Comparison of ENCODE assay signal across 13 cellular contexts in the genomic region with DNA sequence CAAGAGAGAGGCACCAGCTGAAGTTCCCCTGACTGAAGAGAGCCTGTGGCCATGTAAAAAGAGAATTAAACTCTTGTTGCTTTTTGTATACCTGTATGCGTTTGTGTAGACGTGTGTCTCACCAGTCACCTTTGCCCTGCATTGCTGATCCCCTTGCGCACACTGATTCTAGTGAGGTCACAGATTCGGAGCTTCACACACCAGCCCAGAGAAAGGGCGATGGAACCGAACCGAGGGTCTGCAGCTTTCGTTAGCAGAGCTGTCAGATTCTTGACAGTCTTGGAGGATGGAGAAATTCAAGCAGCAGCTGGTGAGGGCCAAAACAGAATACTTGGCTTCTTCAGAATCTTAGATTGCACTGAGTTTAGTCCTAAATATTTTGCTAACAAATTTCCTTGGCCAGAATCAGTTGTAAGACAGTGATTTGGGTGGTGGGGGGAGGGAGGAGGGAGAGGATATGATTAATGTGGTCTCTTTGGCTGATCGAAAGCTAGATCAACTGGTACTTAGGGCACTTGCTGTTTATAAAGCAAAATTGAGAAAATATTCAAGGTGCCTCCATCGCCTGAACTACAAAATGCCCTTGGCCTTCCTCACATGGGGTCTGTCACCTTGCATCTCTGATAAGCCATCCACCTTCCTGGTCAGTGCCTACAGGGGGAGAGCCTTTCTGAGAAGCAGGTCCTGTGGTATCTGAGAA.
A peak's percentile ranks its signal among the peaks of the same experiment; 100 is the strongest.
DNase-seq lines count a peak whose midpoint lies in the region; ATAC-seq, FAIRE-seq and TF ChIP-seq lines count a peak whose summit lies in the region.
"Had no signal": no experiment of that assay in that cellular context is flagged by ENCODE, and none has a peak within 500 bp of the region (broad histone marks: within the 10 kb centered on the region; RNA-seq: fewer than 3 reads in every experiment).

No MANE protein-coding gene starts in this region.

- WGBS in endodermal cell (ENCODE audit: insufficient coverage in 1 of 2, insufficient read length in 1 of 2), 2 experiments: 93 to 95% methylated on average over 10 of the region's 10 CpGs
- WGBS in smooth muscle cell (ENCODE audit: low lambda C conversion rate): 86% methylated on average over 10 of the region's 10 CpGs

- intact Hi-C loops in PC-3 (cut with micrococcal nuclease): loop anchor here (2.0 kb wide), 1 partner anchor 28 kb away; no protein-coding TSS in a partner anchor

- DNase-seq in ELR (ENCODE audit: low read depth) (peak; percentile 8), PC-3 (peak; percentile 4), endodermal cell (no peak), smooth muscle cell (lab: John Stamatoyannopoulos, UW; ENCODE audit: unreplicated experiment) (no peak), NCI-H2196 (lab: John Stamatoyannopoulos, UW; ENCODE audit: unreplicated experiment) (no peak), HTR-8/SVneo (ENCODE audit: insufficient read length, low spot score) (no peak)
- DNase-seq: activated CD4-positive, alpha-beta T cell treated with anti-CD3 and anti-CD28 coated beads, Interleukin-2, amount 50 U/mL, for 1 hour; amniotic stem cell; NCI-H2227 treated with DMSO at 0.1 percent for 48 hours; pancreas; stimulated activated CD4-positive, alpha-beta T cell treated with anti-CD3 and anti-CD28 coated beads, Interleukin-2, amount 100 ng/mL, for 48 hours had no signal

- ATAC-seq in PC-3 (no peak), HG03039 (IDR thresholded peaks at IDR 0.05; ENCODE audit: unreplicated experiment) (no peak)

- POLR2A ChIA-PET in PC-3 (lab: Charles Lee; ENCODE audit: unreplicated experiment): interaction anchor here (0.5 kb wide), 1 partner anchor 224 kb away, joined by 6 read pairs; no protein-coding TSS in a partner anchor

- H3K9me3 ChIP-seq in PC-3 (ENCODE audit: low read length): no peaks in the 10 kb centered on the region
- H3K9me3 ChIP-seq in endodermal cell (ENCODE audit: control insufficient read depth, low read length): no peaks in the 10 kb centered on the region
- H3K9me3 ChIP-seq in smooth muscle cell (replicated peaks; ENCODE audit: low read depth): no peaks in the 10 kb centered on the region
- H3K9me3 ChIP-seq: pancreas, SJSA1 had no signal

- H3K4me3 Mint-ChIP-seq in endodermal cell: peak overlapping the region; percentile 42

- peaks cover 34% of the 10 kb centered on the region for H3K4me1 Mint-ChIP-seq in endodermal cell

- H3F3A ChIP-seq in PC-3 (ENCODE audit: low read length, unreplicated experiment) (no peaks in the 10 kb centered on the region), smooth muscle cell (ENCODE audit: low read depth) (peaks cover 9% of the 10 kb centered on the region)

- H3K36me3 ChIP-seq in PC-3 (ENCODE audit: low read depth, low read length): no peaks in the 10 kb centered on the region; the same call in 1 of the 2 replicates
- peaks cover 19% of the 10 kb centered on the region for H3K36me3 ChIP-seq in endodermal cell (ENCODE audit: control insufficient read depth, insufficient read depth, low read length)
- H3K36me3 ChIP-seq in smooth muscle cell (ENCODE audit: low read depth): no peaks in the 10 kb centered on the region
- H3K36me3 ChIP-seq: pancreas had no signal

- H3K4me1 ChIP-seq in PC-3 (ENCODE audit: insufficient read depth, low read length) (peaks cover 42% of the 10 kb centered on the region), endodermal cell (ENCODE audit: control insufficient read depth, insufficient read depth, low read length) (peaks cover 21% of the 10 kb centered on the region), smooth muscle cell (ENCODE audit: low read depth) (peaks cover 26% of the 10 kb centered on the region)

- CTCF ChIA-PET in PC-3 (lab: Charles Lee): no interaction called here

- no peaks in the 10 kb centered on the region for H3K9me3 Mint-ChIP-seq in endodermal cell

- H3K4me3 ChIP-seq in PC-3 (ENCODE audit: low read length) (no peak overlapping the region), endodermal cell (ENCODE audit: low read length) (no peak overlapping the region), smooth muscle cell (no peak overlapping the region)
- H3K4me3 ChIP-seq: SJSA1 had no signal

- no peaks in the 10 kb centered on the region for H3K79me2 ChIP-seq in PC-3 (ENCODE audit: low read length)
- H3K79me2 ChIP-seq in smooth muscle cell (ENCODE audit: low read depth): no peaks in the 10 kb centered on the region

- H3K9ac ChIP-seq in PC-3 (ENCODE audit: low read length): peak overlapping the region; percentile 72; the same call in 1 of the 2 replicates
- H3K9ac ChIP-seq in endodermal cell (ENCODE audit: extremely low read depth, low read length, poor library complexity, severe bottlenecking): no peak overlapping the region
- H3K9ac ChIP-seq in smooth muscle cell (ENCODE audit: low read depth): no peak overlapping the region

- H3K27ac Mint-ChIP-seq in endodermal cell: peak overlapping the region; percentile 97

- no peak overlapping the region for H2AFZ ChIP-seq in PC-3 (ENCODE audit: low read length)
- no peak overlapping the region for H2AFZ ChIP-seq in smooth muscle cell (ENCODE audit: low read depth)

- H3K9me2 ChIP-seq in PC-3 (replicated peaks; ENCODE audit: low read length): no peaks in the 10 kb centered on the region

- no peaks in the 10 kb centered on the region for H3K27me3 Mint-ChIP-seq in endodermal cell (ENCODE audit: insufficient read depth)

- no peaks in the 10 kb centered on the region for H4K20me1 ChIP-seq in PC-3 (ENCODE audit: low read length)
- no peaks in the 10 kb centered on the region for H4K20me1 ChIP-seq in smooth muscle cell (ENCODE audit: low read depth)

- peaks cover 67% of the 10 kb centered on the region for H3K36me3 Mint-ChIP-seq in endodermal cell (ENCODE audit: low read depth)

- no TSS peak for BruUV-seq in PC-3 (replicated peaks; lab: Mats Ljungman, UMichigan)

- H3K27me3 ChIP-seq in PC-3 (ENCODE audit: low read length) (no peaks in the 10 kb centered on the region), endodermal cell (ENCODE audit: control insufficient read depth, insufficient read depth, low read length, poor library complexity, severe bottlenecking) (no peaks in the 10 kb centered on the region), smooth muscle cell (ENCODE audit: low read depth) (no peaks in the 10 kb centered on the region)
- H3K27me3 ChIP-seq: pancreas, SJSA1 had no signal

- H3K27ac ChIP-seq in PC-3 (ENCODE audit: low read length) (peak overlapping the region; percentile 95), endodermal cell (ENCODE audit: low read depth, low read length) (no peak overlapping the region), smooth muscle cell (ENCODE audit: low read depth) (peak overlapping the region; percentile 87)

- FAIRE-seq in HTR-8/SVneo (lab: Jason Lieb, UNC): no peak
- FAIRE-seq: pancreas had no signal

- H3K4me2 ChIP-seq in PC-3 (ENCODE audit: low read length) (peak overlapping the region; percentile 73), smooth muscle cell (peak overlapping the region; percentile 79)

- TF ChIP-seq CTCF in PC-3 (conservative IDR thresholded peaks at IDR 0.05; ENCODE audit: low read depth, low read length) (no peak), endodermal cell (conservative IDR thresholded peaks at IDR 0.05) (no peak), smooth muscle cell (IDR thresholded peaks at IDR 0.05; ENCODE audit: borderline replicate concordance, insufficient read depth, poor library complexity, severe bottlenecking) (no peak)

Comparison
In these comparisons a context has a peak if more than half of its experiments do, and no peak if none do; other contexts are left out.
1. DNase-seq: peak in ELR (single experiment) and PC-3 (single experiment); none in endodermal cell (single experiment), smooth muscle cell (single experiment), NCI-H2196 (single experiment) and HTR-8/SVneo (single experiment).